Comparison of ENCODE assay signal across 13 cellular contexts in genomic region chr2:177246000-177246399, GRCh38. TPM values are rescaled to one million over a fixed set of nuclear protein-coding genes. Genes with fewer than 3 reads are reported as not detected.
DNase-seq lines count a peak whose midpoint lies in the region; ATAC-seq, FAIRE-seq and TF ChIP-seq lines count a peak whose summit lies in the region.
"Had no signal": no experiment of that assay in that cellular context is flagged by ENCODE, and none has a peak within 500 bp of the region (broad histone marks: within the 10 kb centered on the region; RNA-seq: fewer than 3 reads in every experiment).

No MANE protein-coding gene starts in this region.

- WGBS in small intestine, 3 donors, result 27 to 33% (median 28%) methylated on average over 3 of the region's 3 CpGs

- H3K27me3 Mint-ChIP-seq in naive thymus-derived CD4-positive, alpha-beta T cell, result no peaks in the 10 kb centered on the region

- peaks cover 51% of the 10 kb centered on the region for H3K4me1 ChIP-seq in A673 (ENCODE audit: insufficient read depth, low read length, poor library complexity, severe bottlenecking)
- H3K4me1 ChIP-seq in HUES6 (ENCODE audit: control insufficient read depth, insufficient read depth, low read length), result peaks cover 36% of the 10 kb centered on the region
- H3K4me1 ChIP-seq in breast epithelium, result peaks cover 8 to 32% of the 10 kb centered on the region in 2 donors
- peaks cover 18 to 51% of the 10 kb centered on the region in 2 donors for H3K4me1 ChIP-seq in naive thymus-derived CD4-positive, alpha-beta T cell (ENCODE audit: control insufficient read depth in 2 of 2, insufficient read depth in 2 of 2, low read length in 2 of 2)
- H3K4me1 ChIP-seq in small intestine (ENCODE audit: control insufficient read depth in 2 of 2, insufficient read depth in 1 of 2, low read depth in 1 of 2, low read length in 1 of 2), result peaks cover 17 to 36% of the 10 kb centered on the region in 2 donors

- FAIRE-seq in small intestine (lab: Jason Lieb, UNC), result no peak
- FAIRE-seq: D721Med, islet of Langerhans had no signal

- H3K27ac ChIP-seq in A673 (ENCODE audit: low read depth, low read length, poor library complexity, severe bottlenecking) (peak overlapping the region; percentile 68), HUES6 (ENCODE audit: low read depth, low read length) (peak overlapping the region; percentile 72), breast epithelium (peak overlapping the region; percentile 94 to 96), small intestine (ENCODE audit: low read depth in 1 of 2, low read length in 1 of 2) (peak overlapping the region in 1 of 2 donors; percentile 41)
- H3K27ac ChIP-seq in naive thymus-derived CD4-positive, alpha-beta T cell (ENCODE audit: low read depth, low read length), result no peak overlapping the region

- POLR2A ChIA-PET in A673 (lab: Charles Lee; ENCODE audit: low non-redundant PET), result no interaction called here
- POLR2A ChIA-PET in naive thymus-derived CD4-positive, alpha-beta T cell (lab: Charles Lee), result interaction anchor here (0.9 to 1.5 kb wide), 2 partner anchors 8 to 17 kb away, joined by 3 to 13 read pairs; no protein-coding TSS in a partner anchor

- intact Hi-C loops in A673 (cut with micrococcal nuclease; ENCODE audit: unreplicated experiment) (no loop called here), breast epithelium (cut with DNase I; ENCODE audit: low total_unique reads) (no loop called here)
- intact Hi-C loops in naive thymus-derived CD4-positive, alpha-beta T cell (cut with micrococcal nuclease), result no loop called here

- TF ChIP-seq POLR2A in breast epithelium (IDR thresholded peaks at IDR 0.05), result no peak

- H3K4me3 ChIP-seq in A673 (ENCODE audit: low read depth, low read length, poor library complexity, severe bottlenecking), result no peak overlapping the region
- H3K4me3 ChIP-seq in HUES6 (ENCODE audit: low read depth, low read length), result no peak overlapping the region
- peak overlapping the region in 1 of 3 donors; percentile 2 for H3K4me3 ChIP-seq in breast epithelium
- H3K4me3 ChIP-seq in naive thymus-derived CD4-positive, alpha-beta T cell (ENCODE audit: low read length), result no peak overlapping the region
- H3K4me3 ChIP-seq in small intestine (ENCODE audit: low read depth in 1 of 2, low read length in 2 of 2), result no peak overlapping the region
- H3K4me3 ChIP-seq: SJCRH30 had no signal

- no peak for DNase-seq in A673 (ENCODE audit: low spot score)
- DNase-seq in breast epithelium (ENCODE audit: low spot score in 2 of 2), result no peak
- DNase-seq in naive thymus-derived CD4-positive, alpha-beta T cell, result no peak
- DNase-seq in activated CD4-positive, CD25-positive, alpha-beta regulatory T cell treated with anti-CD3 and anti-CD28 coated beads, Interleukin-2, amount 50 U/mL, for 72 hours, result no peak
- no peak for DNase-seq in NCI-H2107 treated with DMSO at 0.1 percent for 48 hours (lab: John Stamatoyannopoulos, UW; ENCODE audit: unreplicated experiment)
- no peak for DNase-seq in COLO668 (lab: John Stamatoyannopoulos, UW; ENCODE audit: unreplicated experiment)
- DNase-seq in small intestine, result no peak
- DNase-seq: cortex of kidney, NCI-H187, SJCRH30 had no signal

- H3K36me3 Mint-ChIP-seq in naive thymus-derived CD4-positive, alpha-beta T cell, result peaks cover 0 to 19% (median 13%) of the 10 kb centered on the region in 5 donors

- no peaks in the 10 kb centered on the region for H3K27me3 ChIP-seq in A673 (replicated peaks; ENCODE audit: insufficient read depth, low read depth, low read length, poor library complexity)
- H3K27me3 ChIP-seq in HUES6 (ENCODE audit: control insufficient read depth, insufficient read depth, low read length), result no peaks in the 10 kb centered on the region
- no peaks in the 10 kb centered on the region for H3K27me3 ChIP-seq in breast epithelium
- H3K27me3 ChIP-seq in naive thymus-derived CD4-positive, alpha-beta T cell (ENCODE audit: control insufficient read depth in 2 of 2, insufficient read depth in 2 of 2, low read length in 2 of 2), result no peaks in the 10 kb centered on the region
- no peaks in the 10 kb centered on the region for H3K27me3 ChIP-seq in small intestine (ENCODE audit: control insufficient read depth in 2 of 2, insufficient read depth in 2 of 2, low read length in 2 of 2)
- H3K27me3 ChIP-seq: SJCRH30 had no signal

- H3K27ac Mint-ChIP-seq in naive thymus-derived CD4-positive, alpha-beta T cell, result peak overlapping the region in 8 of 9 donors; percentile 49 to 91 (median 64)

- H3K4me1 Mint-ChIP-seq in naive thymus-derived CD4-positive, alpha-beta T cell, result peaks cover 56 to 95% (median 87%) of the 10 kb centered on the region in 7 donors

- no peak for ATAC-seq in naive thymus-derived CD4-positive, alpha-beta T cell

- H3K9ac ChIP-seq in HUES6 (ENCODE audit: low read length), result peak overlapping the region; percentile 18

- no peaks in the 10 kb centered on the region for H3K36me3 ChIP-seq in A673 (ENCODE audit: insufficient read depth, low read length, poor library complexity, severe bottlenecking)
- no peaks in the 10 kb centered on the region for H3K36me3 ChIP-seq in HUES6 (ENCODE audit: control insufficient read depth, insufficient read depth, low read length)
- H3K36me3 ChIP-seq in breast epithelium, result no peaks in the 10 kb centered on the region
- H3K36me3 ChIP-seq in naive thymus-derived CD4-positive, alpha-beta T cell (ENCODE audit: control insufficient read depth in 2 of 3, insufficient read depth in 3 of 3, low read length in 3 of 3), result peaks cover 0 to 5% (median 4%) of the 10 kb centered on the region in 3 experiments
- peaks cover 2 to 4% of the 10 kb centered on the region in 2 donors for H3K36me3 ChIP-seq in small intestine (ENCODE audit: control insufficient read depth in 2 of 2, insufficient read depth in 2 of 2, low read length in 2 of 2)

- H3K4me3 Mint-ChIP-seq in naive thymus-derived CD4-positive, alpha-beta T cell, result peak overlapping the region in 2 of 10 donors; percentile 36 to 47

- CTCF ChIA-PET in A673 (lab: Charles Lee), result no interaction called here
- CTCF ChIA-PET in naive thymus-derived CD4-positive, alpha-beta T cell (lab: Charles Lee), result interaction anchor here (1.2 kb wide), 1 partner anchor 20 kb away, joined by 3 read pairs; no protein-coding TSS in a partner anchor

- no peak for TF ChIP-seq CTCF in A673 (conservative IDR thresholded peaks at IDR 0.05; ENCODE audit: low read depth, low read length)
- TF ChIP-seq CTCF in breast epithelium (IDR thresholded peaks at IDR 0.05), result no peak

- H3K9me3 ChIP-seq in A673 (ENCODE audit: low read depth, low read length, poor library complexity, severe bottlenecking) (no peaks in the 10 kb centered on the region), HUES6 (ENCODE audit: control insufficient read depth, insufficient read depth, low read depth, low read length) (no peaks in the 10 kb centered on the region), breast epithelium (no peaks in the 10 kb centered on the region), small intestine (ENCODE audit: control insufficient read depth, low read depth) (no peaks in the 10 kb centered on the region)
- no peaks in the 10 kb centered on the region for H3K9me3 ChIP-seq in naive thymus-derived CD4-positive, alpha-beta T cell (ENCODE audit: control insufficient read depth in 2 of 3, low read length in 3 of 3)
- H3K9me3 ChIP-seq: SJCRH30 had no signal

- BruUV-seq in A673 (replicated peaks; lab: Mats Ljungman, UMichigan), result no TSS peak

- no peaks in the 10 kb centered on the region for H3K9me3 Mint-ChIP-seq in naive thymus-derived CD4-positive, alpha-beta T cell

RNA-seq across cellular contexts. Expression of gene NFE2L2, which starts 18.5 kb away (rescaled TPM):
- total RNA-seq in A673 (2021), result 72.7 and 80.0 TPM in 2 replicates
- 100 to 1,000 TPM in 2 of 3 donors, 10 to 100 TPM in 1; 63.8 to 133 (median 124) TPM for total RNA-seq in breast epithelium
- total RNA-seq in naive thymus-derived CD4-positive, alpha-beta T cell, result 10 to 100 TPM; 58.9 to 99.6 (median 74.7) TPM
- 10 to 100 TPM; 67.4 to 98.5 TPM for polyA plus RNA-seq in naive thymus-derived CD4-positive, alpha-beta T cell
- polyA plus RNA-seq in small intestine, result 10 to 100 TPM; 56.7 to 94.2 (median 74.0) TPM

RNA-seq across cellular contexts. Expression of gene HNRNPA3, which starts 33.4 kb away (rescaled TPM):
- total RNA-seq in A673 (2021) (454 and 462 TPM in 2 replicates), breast epithelium (10 to 100 TPM; 60.6 to 100.0 (median 95.9) TPM)
- 100 to 1,000 TPM; 151 to 311 (median 184) TPM for total RNA-seq in naive thymus-derived CD4-positive, alpha-beta T cell
- 10 to 100 TPM; 53.3 to 69.0 TPM for polyA plus RNA-seq in naive thymus-derived CD4-positive, alpha-beta T cell
- 100 to 1,000 TPM in 2 of 3 donors, 10 to 100 TPM in 1; 73.4 to 279 (median 101) TPM for polyA plus RNA-seq in small intestine
